ENCODE assay signal across 9 cellular contexts in genomic region chr15:57541805-57542504, GRCh38. TPM values are rescaled to one million over a fixed set of nuclear protein-coding genes. Genes with fewer than 3 reads are reported as not detected.
DNase-seq lines count a peak whose midpoint lies in the region; ATAC-seq, FAIRE-seq and TF ChIP-seq lines count a peak whose summit lies in the region.
"Had no signal": no experiment of that assay in that cellular context is flagged by ENCODE, and none has a peak within 500 bp of the region (broad histone marks: within the 10 kb centered on the region; RNA-seq: fewer than 3 reads in every experiment).

No MANE protein-coding gene starts in this region.

- POLR2A ChIA-PET in GM12878 (lab: Charles Lee): no interaction called here

- no peak overlapping the region for H3K9ac ChIP-seq in GM23248
- no peak overlapping the region for H3K9ac ChIP-seq in GM12878 (ENCODE audit: control insufficient read depth, insufficient read depth, low read length)

- 29 to 32% methylated on average over 7 of the region's 7 CpGs for WGBS in GM23248 (ENCODE audit: low coverage in 1 of 2, low lambda C conversion rate in 2 of 2, missing lambda C conversion rate in 2 of 2), 2 experiments
- 35% methylated on average over 7 of the region's 7 CpGs for WGBS in GM12878 (ENCODE audit: insufficient coverage, insufficient replicate concordance, low lambda C conversion rate, missing lambda C conversion rate)

- BruUV-seq in GM12878 (replicated peaks; lab: Mats Ljungman, UMichigan): no TSS peak

- intact Hi-C loops in GM12878 (cut with micrococcal nuclease; ENCODE audit: unreplicated experiment): loop anchor here (1.0 to 5.0 kb wide), 2 partner anchors 202 to 395 kb away; no protein-coding TSS in a partner anchor

- peaks cover 10% of the 10 kb centered on the region for H3K4me1 ChIP-seq in GM23248 (ENCODE audit: insufficient read depth)
- peaks cover 12% of the 10 kb centered on the region for H3K4me1 ChIP-seq in GM12878 (ENCODE audit: control insufficient read depth, insufficient read depth, low read length)

- peak; percentile 39 for TF ChIP-seq RAD21 in GM12878 (IDR thresholded peaks at IDR 0.05; ENCODE audit: insufficient read depth, low read depth, low read length)

- in situ Hi-C loops in GM23248 (cut with MboI) (loop anchor here (25.0 kb wide), 1 partner anchor 1055 kb away; no protein-coding TSS in a partner anchor), GM12878 (cut with MboI) (loop anchor here (25.0 kb wide), 2 partner anchors 530 to 730 kb away; no protein-coding TSS in a partner anchor)

- ATAC-seq in GM12878 (peak; percentile 63), HG02610 (IDR thresholded peaks at IDR 0.05; ENCODE audit: unreplicated experiment) (no peak), GM19395 (IDR thresholded peaks at IDR 0.05; ENCODE audit: unreplicated experiment) (no peak)

- no peak overlapping the region for H2AFZ ChIP-seq in GM23248
- no peak overlapping the region for H2AFZ ChIP-seq in GM12878 (ENCODE audit: control insufficient read depth, low read depth, low read length)

- no peaks in the 10 kb centered on the region for H3F3A ChIP-seq in GM23248 (ENCODE audit: insufficient read depth)

- TF ChIP-seq POLR2A in GM12878 (IDR thresholded peaks at IDR 0.05; ENCODE audit: low read depth, low read length): no peak

- DNase-seq in GM23248 (peak; percentile 85), NCI-H774 (lab: John Stamatoyannopoulos, UW) (peak; percentile 25), GM12878 (ENCODE audit: low read depth, low spot score) (no peak), iPS-NIHi7 (ENCODE audit: extremely low spot score) (peak; percentile 66)
- peak; percentile 34 to 59 for DNase-seq in stimulated activated CD4-positive, alpha-beta T cell treated with anti-CD3 and anti-CD28 coated beads, Interleukin-2, amount 100 ng/mL, for 24 hours
- DNase-seq: naive B cell had no signal

- H4K20me1 ChIP-seq in GM23248 (ENCODE audit: insufficient read depth): no peaks in the 10 kb centered on the region
- H4K20me1 ChIP-seq in GM12878 (ENCODE audit: control insufficient read depth, insufficient read depth): no peaks in the 10 kb centered on the region

- FAIRE-seq in GM12878 (lab: Jason Lieb, UNC): peak; percentile 49

- H3K27ac ChIP-seq in C4-2B: no peak overlapping the region
- no peak overlapping the region for H3K27ac ChIP-seq in GM23248
- no peak overlapping the region for H3K27ac ChIP-seq in GM12878 (ENCODE audit: control insufficient read depth, insufficient read depth)

- CTCF ChIA-PET in GM12878 (lab: Yijun Ruan, JAX): interaction anchor here (0.6 to 7.0 kb wide), 21 partner anchors 8 to 395 kb away, joined by 3 to 101 read pairs (median 4); no protein-coding TSS in a partner anchor

- no peaks in the 10 kb centered on the region for H3K9me2 ChIP-seq in GM23248 (ENCODE audit: insufficient read depth)

- H3K79me2 ChIP-seq in GM23248 (ENCODE audit: insufficient read depth): no peaks in the 10 kb centered on the region
- H3K79me2 ChIP-seq in GM12878 (ENCODE audit: control insufficient read depth, insufficient read depth, low read length): no peaks in the 10 kb centered on the region

- no peaks in the 10 kb centered on the region for H3K36me3 ChIP-seq in GM23248 (ENCODE audit: low read depth)
- H3K36me3 ChIP-seq in GM12878 (ENCODE audit: control insufficient read depth in 2 of 2, insufficient read depth in 2 of 2, low read length in 1 of 2): no peaks in the 10 kb centered on the region

- RAD21 ChIA-PET in GM12878 (lab: Charles Lee; ENCODE audit: unreplicated experiment): interaction anchor here (0.6 to 4.6 kb wide), 6 partner anchors 13 to 721 kb away, joined by 3 to 34 read pairs (median 4); no protein-coding TSS in a partner anchor

- H3K4me3 ChIP-seq in GM23248 (no peak overlapping the region), GM12878 (no peak overlapping the region)

- H3K4me2 ChIP-seq in GM23248 (ENCODE audit: unreplicated experiment) (no peak overlapping the region), GM12878 (ENCODE audit: control insufficient read depth, insufficient read depth) (no peak overlapping the region)

- TF ChIP-seq CTCF in C4-2B (conservative IDR thresholded peaks at IDR 0.05): peak; percentile 93
- peak; percentile 72 to 86 (median 83) for TF ChIP-seq CTCF in GM12878 (IDR thresholded peaks at IDR 0.05 in 2 of 3, conservative IDR thresholded peaks at IDR 0.05 in 1 of 3; ENCODE audit: control insufficient read depth in 2 of 3, extremely low read depth in 1 of 3, insufficient read depth in 1 of 3, low read depth in 3 of 3, low read length in 3 of 3)

- H3K9me3 ChIP-seq in GM23248 (ENCODE audit: low read depth) (no peaks in the 10 kb centered on the region), GM12878 (replicated peaks; ENCODE audit: control insufficient read depth, insufficient read depth, low read length) (peaks cover 7% of the 10 kb centered on the region)

- H3K27me3 ChIP-seq in GM23248 (replicated peaks; ENCODE audit: insufficient read depth): no peaks in the 10 kb centered on the region; the same call in none of the 2 replicates
- peaks cover 0 to 1% of the 10 kb centered on the region in 2 experiments; a peak in 2 of 4 replicates for H3K27me3 ChIP-seq in GM12878 (replicated peaks in 1 of 2; ENCODE audit: control insufficient read depth in 2 of 2, insufficient read depth in 2 of 2, low read length in 1 of 2)

- SMC1A ChIA-PET in GM12878 (lab: Charles Lee; ENCODE audit: uncharacterized antibody, unreplicated experiment): interaction anchor here (0.7 to 4.3 kb wide), 7 partner anchors 13 to 395 kb away, joined by 3 to 34 read pairs (median 4); no protein-coding TSS in a partner anchor

- no peak for TF ChIP-seq EP300 in GM12878 (IDR thresholded peaks at IDR 0.05; ENCODE audit: borderline replicate concordance in 1 of 2, control insufficient read depth in 1 of 2, low read depth in 2 of 2, low read length in 2 of 2)

TF ChIP-seq in GM12878, 131 proteins besides CTCF, POLR2A, EP300 and RAD21:
- peak; percentile 54 for TF ChIP-seq SMC3 (IDR thresholded peaks at IDR 0.05; ENCODE audit: borderline replicate concordance, low read length)
- TF ChIP-seq CEBPZ (IDR thresholded peaks at IDR 0.05; ENCODE audit: low read depth, low read length): no peak

RNA-seq across cellular contexts. Expression of gene MYZAP, which starts 49.7 kb away (rescaled TPM):
- total RNA-seq in GM23248 (2014; rRNA removed; shearing (Covaris generic)): not detected in 2 replicates
- polyA plus RNA-seq in GM23248 (2016; fragmentation: Nextera tagmentation; extraction: Ambion mirVana) (0.11 and 0.13 TPM in 2 replicates), GM12878 (2011; rRNA removed) (not detected in 2 replicates), GM12878 (2014; fragmentation: Illumina TruSeq; extraction: Trizol) (not detected in 2 replicates), GM12878 (2014; fragmentation: Nextera tagmentation; extraction: Ambion mirVana) (not detected), GM12878 (2014; rRNA removed) (not detected in 2 replicates), GM12878 (2016; fragmentation: Nextera tagmentation; extraction: Ambion mirVana) (not detected)
- total RNA-seq in GM12878 (2013; cell fraction: nucleolus; rRNA removed): not detected in 2 replicates
- total RNA-seq in GM12878 (2014; rRNA removed) (not detected in 2 replicates), GM12878 (2014; rRNA removed; fragmentation: Illumina TruSeq; extraction: Trizol) (not detected in 2 replicates), GM12878 (2021) (not detected in 2 replicates)
- not detected for polyA plus RNA-seq in GM12878 (2011; ENCODE audit: low read depth)
- not detected in 2 replicates for polyA plus RNA-seq in GM12878 (2011; cell fraction: cytosol; rRNA removed)
- polyA plus RNA-seq in GM12878 (2011; cell fraction: nucleus; rRNA removed): not detected in 2 replicates
- not detected in 2 replicates for polyA plus RNA-seq in GM12878 (2012)
- polyA minus RNA-seq in GM12878 (2011; rRNA and poly(A)+ RNA removed): not detected in 2 replicates
- polyA minus RNA-seq in GM12878 (2011; cell fraction: cytosol; rRNA and poly(A)+ RNA removed): not detected in 2 replicates
- polyA minus RNA-seq in GM12878 (2011; cell fraction: nucleus; rRNA and poly(A)+ RNA removed): not detected in 2 replicates
